ENCODE assay signal across 13 cellular contexts in genomic region chr1:85135456-85135798, GRCh38.
DNase-seq lines count a peak whose midpoint lies in the region; ATAC-seq and TF ChIP-seq lines count a peak whose summit lies in the region.
"Had no signal": no experiment of that assay in that cellular context is flagged by ENCODE, and none has a peak within 500 bp of the region (broad histone marks: within the 10 kb centered on the region; RNA-seq: fewer than 3 reads in every experiment).

No MANE protein-coding gene starts in this region.

- intact Hi-C loops in MCF 10A (cut with micrococcal nuclease): no loop called here
- intact Hi-C loops in colonic mucosa (cut with DNase I): no loop called here
- intact Hi-C loops in aorta (cut with DNase I): no loop called here

- TF ChIP-seq POLR2A in upper lobe of left lung (IDR thresholded peaks at IDR 0.05): no peak

- no peaks in the 10 kb centered on the region for H3K27me3 Mint-ChIP-seq in MCF 10A (ENCODE audit: insufficient read depth, unreplicated experiment)

- no peaks in the 10 kb centered on the region for H3K9me3 Mint-ChIP-seq in MCF 10A (ENCODE audit: unreplicated experiment)
- H3K9me3 Mint-ChIP-seq: stimulated activated memory B cell treated with anti-CD40 and anti-IgM and Interleukin-4, amounts not matched to agents 10 μg/mL and 1 μg/mL and 100 μg/mL, for 72 hours had no signal

- in situ Hi-C loops in T47D (cut with HindIII; ENCODE audit: low pct_unique_long_range_greater_than_20kb, low sequenced_read_pairs): no loop called here

- TF ChIP-seq EP300 in upper lobe of left lung (IDR thresholded peaks at IDR 0.05): no peak

- H3K4me3 ChIP-seq in colonic mucosa (no peak overlapping the region), upper lobe of left lung (no peak overlapping the region), aorta (ENCODE audit: low read length in 2 of 2) (no peak overlapping the region)
- H3K4me3 ChIP-seq: dorsolateral prefrontal cortex had no signal

- H3K27me3 ChIP-seq in colonic mucosa (no peaks in the 10 kb centered on the region), upper lobe of left lung (no peaks in the 10 kb centered on the region), aorta (ENCODE audit: control insufficient read depth in 1 of 2, insufficient read depth in 2 of 2, low read length in 1 of 2) (no peaks in the 10 kb centered on the region)
- H3K27me3 ChIP-seq: dorsolateral prefrontal cortex had no signal

- ATAC-seq in upper lobe of left lung (ENCODE audit: low FRiP score in 2 of 2): peak in 1 of 2 donors; percentile 58
- ATAC-seq in GM18867 (IDR thresholded peaks at IDR 0.05; ENCODE audit: unreplicated experiment): no peak
- no peak for ATAC-seq in HG03457 (IDR thresholded peaks at IDR 0.05; ENCODE audit: unreplicated experiment)
- no peak for ATAC-seq in aorta (ENCODE audit: low FRiP score)

- no peaks in the 10 kb centered on the region for H3K9me3 ChIP-seq in colonic mucosa
- no peaks in the 10 kb centered on the region for H3K9me3 ChIP-seq in upper lobe of left lung
- H3K9me3 ChIP-seq in aorta (ENCODE audit: control insufficient read depth, low read length): no peaks in the 10 kb centered on the region

- 85 to 91% methylated on average over 1 of the region's 1 CpG for WGBS in upper lobe of left lung, 2 donors
- WGBS in aorta, 2 donors: 95 to 100% methylated on average over 1 of the region's 1 CpG

- DNase-seq in T47D (ENCODE audit: low read depth in 1 of 2, low spot score in 1 of 2): peak; percentile 2 to 40
- DNase-seq in MCF 10A (ENCODE audit: unreplicated experiment): no peak
- peak; percentile 88 for DNase-seq in NCI-H345 treated with DMSO at 0.1 percent for 48 hours (lab: John Stamatoyannopoulos, UW; ENCODE audit: unreplicated experiment)
- peak; percentile 31 for DNase-seq in colonic mucosa
- no peak for DNase-seq in upper lobe of left lung
- DNase-seq in aorta: no peak
- DNase-seq: ACHN; activated effector memory CD4-positive, alpha-beta T cell treated with Interleukin-2 at 50 U/mL for 16 hours; SW 1271 had no signal

- H3K4me3 Mint-ChIP-seq in MCF 10A (ENCODE audit: unreplicated experiment): no peak overlapping the region
- H3K4me3 Mint-ChIP-seq: stimulated activated memory B cell treated with anti-CD40 and anti-IgM and Interleukin-4, amounts not matched to agents 10 μg/mL and 1 μg/mL and 100 μg/mL, for 72 hours had no signal

- H3K27ac Mint-ChIP-seq in MCF 10A (ENCODE audit: low read depth, unreplicated experiment): no peak overlapping the region
- H3K27ac Mint-ChIP-seq: stimulated activated memory B cell treated with anti-CD40 and anti-IgM and Interleukin-4, amounts not matched to agents 10 μg/mL and 1 μg/mL and 100 μg/mL, for 72 hours had no signal

- peak overlapping the region in 1 of 2 donors; percentile 32 for H3K9ac ChIP-seq in colonic mucosa (ENCODE audit: low read depth in 2 of 2, low read length in 2 of 2)

- no peaks in the 10 kb centered on the region for H3K4me1 Mint-ChIP-seq in MCF 10A (ENCODE audit: insufficient read depth, unreplicated experiment)
- H3K4me1 Mint-ChIP-seq: stimulated activated memory B cell treated with anti-CD40 and anti-IgM and Interleukin-4, amounts not matched to agents 10 μg/mL and 1 μg/mL and 100 μg/mL, for 72 hours had no signal

- peak overlapping the region; percentile 29 for H3K27ac ChIP-seq in colonic mucosa
- H3K27ac ChIP-seq in upper lobe of left lung: peak overlapping the region; percentile 31 to 79 (median 70)
- H3K27ac ChIP-seq in aorta (ENCODE audit: low read depth in 1 of 2, low read length in 2 of 2): no peak overlapping the region

- H3K36me3 ChIP-seq in colonic mucosa (no peaks in the 10 kb centered on the region), upper lobe of left lung (no peaks in the 10 kb centered on the region), aorta (ENCODE audit: control insufficient read depth in 1 of 2, insufficient read depth in 2 of 2, low read length in 1 of 2) (no peaks in the 10 kb centered on the region)

- POLR2A ChIA-PET in MCF 10A (lab: Yijun Ruan, JAX): interaction anchor here (0.5 to 1.5 kb wide), 6 partner anchors 9 to 1187 kb away, joined by 3 to 18 read pairs (median 5); partner anchors contain the start of genes C1orf52 and SYDE2

- no TSS peak for BruUV-seq in MCF 10A (replicated peaks; lab: Mats Ljungman, UMichigan)

- H3K36me3 Mint-ChIP-seq in MCF 10A (ENCODE audit: insufficient read depth, unreplicated experiment): no peaks in the 10 kb centered on the region
- H3K36me3 Mint-ChIP-seq: stimulated activated memory B cell treated with anti-CD40 and anti-IgM and Interleukin-4, amounts not matched to agents 10 μg/mL and 1 μg/mL and 100 μg/mL, for 72 hours had no signal

- CTCF ChIA-PET in MCF 10A (lab: Yijun Ruan, JAX): interaction anchor here (0.8 to 1.6 kb wide), 5 partner anchors 9 to 191 kb away, joined by 3 to 11 read pairs (median 3); partner anchors contain the start of gene C1orf52

- peaks cover 3% of the 10 kb centered on the region for H3K4me1 ChIP-seq in colonic mucosa
- H3K4me1 ChIP-seq in upper lobe of left lung: peaks cover 11 to 42% (median 19%) of the 10 kb centered on the region in 4 donors
- peaks cover 0 to 4% of the 10 kb centered on the region in 2 donors for H3K4me1 ChIP-seq in aorta (ENCODE audit: control insufficient read depth in 1 of 2, insufficient read depth in 2 of 2, low read length in 2 of 2)

- no peak for TF ChIP-seq CTCF in MCF 10A (IDR thresholded peaks at IDR 0.05; ENCODE audit: unreplicated experiment)
- no peak for TF ChIP-seq CTCF in colonic mucosa (IDR thresholded peaks at IDR 0.05)
- TF ChIP-seq CTCF in upper lobe of left lung (IDR thresholded peaks at IDR 0.05): no peak

Comparison
In these comparisons a context has a peak if more than half of its experiments do, and no peak if none do; other contexts are left out.
1. DNase-seq: peak in T47D (2 of 2), NCI-H345 treated with DMSO at 0.1 percent for 48 hours (single experiment) and colonic mucosa (single experiment); none in MCF 10A (single experiment), upper lobe of left lung (0 of 2) and aorta (0 of 2).
2. H3K27ac ChIP-seq: peak in colonic mucosa (single experiment) and upper lobe of left lung (4 of 4); none in aorta (0 of 2).